Comparison of ENCODE assay signal across 19 cellular contexts in genomic region chr21:25582164-25582563, GRCh38.
"Had no signal": no experiment of that assay in that cellular context is flagged by ENCODE, and none has a peak within 500 bp of the region (broad histone marks: within the 10 kb centered on the region; RNA-seq: fewer than 3 reads in every experiment).

No MANE protein-coding gene starts in this region.

- H3K4me1 Mint-ChIP-seq: WTC11 had no signal

- H3K27ac ChIP-seq: ascending aorta, gastrocnemius medialis, stomach had no signal

- H3K4me3 ChIP-seq: ascending aorta, gastrocnemius medialis, lung, stomach had no signal

- DNase-seq: activated CD4-positive, alpha-beta memory T cell treated with anti-CD3 and anti-CD28 coated beads for 36 hours; activated CD8-positive, alpha-beta memory T cell treated with anti-CD3 and anti-CD28 coated beads, Interleukin-2, amount 10 ng/mL, durations not matched to agents 7 days and 5 days; activated T-cell treated with anti-CD3 and anti-CD28 coated beads, Interleukin-2, amount 50 U/mL, for 1 hour; cerebellar nuclear complex; cortex of kidney; gastrocnemius medialis; head of caudate nucleus; kidney; midbrain; occipital lobe; stomach; T-helper 17 cell had no signal

- H3K4me3 Mint-ChIP-seq: activated CD4-positive, alpha-beta memory T cell treated with anti-CD3 and anti-CD28 coated beads for 36 hours; activated CD8-positive, alpha-beta memory T cell treated with anti-CD3 and anti-CD28 coated beads, Interleukin-2, amount 10 ng/mL, durations not matched to agents 7 days and 5 days; T-helper 17 cell; type B pancreatic cell; WTC11 had no signal

- H3K27me3 ChIP-seq: ascending aorta, gastrocnemius medialis, stomach had no signal

- H3K9me3 ChIP-seq: ascending aorta, gastrocnemius medialis, stomach had no signal

- H3K27me3 Mint-ChIP-seq: activated CD4-positive, alpha-beta memory T cell treated with anti-CD3 and anti-CD28 coated beads for 36 hours; activated CD8-positive, alpha-beta memory T cell treated with anti-CD3 and anti-CD28 coated beads, Interleukin-2, amount 10 ng/mL, durations not matched to agents 7 days and 5 days; progenitor cell of endocrine pancreas; T-helper 17 cell; type B pancreatic cell had no signal

- H3K27ac Mint-ChIP-seq: activated CD4-positive, alpha-beta memory T cell treated with anti-CD3 and anti-CD28 coated beads for 36 hours; activated CD8-positive, alpha-beta memory T cell treated with anti-CD3 and anti-CD28 coated beads, Interleukin-2, amount 10 ng/mL, durations not matched to agents 7 days and 5 days; progenitor cell of endocrine pancreas; T-helper 17 cell; type B pancreatic cell; WTC11 had no signal

- H3K4me1 ChIP-seq: ascending aorta, gastrocnemius medialis, stomach had no signal

- H3K9me3 Mint-ChIP-seq: activated CD4-positive, alpha-beta memory T cell treated with anti-CD3 and anti-CD28 coated beads for 36 hours; type B pancreatic cell had no signal

- ATAC-seq: activated CD8-positive, alpha-beta memory T cell treated with anti-CD3 and anti-CD28 coated beads, Interleukin-2, amount 10 ng/mL, durations not matched to agents 7 days and 5 days; gastrocnemius medialis; left lobe of liver; T-helper 17 cell; WTC11 had no signal

- FAIRE-seq: endometrium, kidney had no signal
